1 cellular context compared by ENCODE assay signal in the genomic region with DNA sequence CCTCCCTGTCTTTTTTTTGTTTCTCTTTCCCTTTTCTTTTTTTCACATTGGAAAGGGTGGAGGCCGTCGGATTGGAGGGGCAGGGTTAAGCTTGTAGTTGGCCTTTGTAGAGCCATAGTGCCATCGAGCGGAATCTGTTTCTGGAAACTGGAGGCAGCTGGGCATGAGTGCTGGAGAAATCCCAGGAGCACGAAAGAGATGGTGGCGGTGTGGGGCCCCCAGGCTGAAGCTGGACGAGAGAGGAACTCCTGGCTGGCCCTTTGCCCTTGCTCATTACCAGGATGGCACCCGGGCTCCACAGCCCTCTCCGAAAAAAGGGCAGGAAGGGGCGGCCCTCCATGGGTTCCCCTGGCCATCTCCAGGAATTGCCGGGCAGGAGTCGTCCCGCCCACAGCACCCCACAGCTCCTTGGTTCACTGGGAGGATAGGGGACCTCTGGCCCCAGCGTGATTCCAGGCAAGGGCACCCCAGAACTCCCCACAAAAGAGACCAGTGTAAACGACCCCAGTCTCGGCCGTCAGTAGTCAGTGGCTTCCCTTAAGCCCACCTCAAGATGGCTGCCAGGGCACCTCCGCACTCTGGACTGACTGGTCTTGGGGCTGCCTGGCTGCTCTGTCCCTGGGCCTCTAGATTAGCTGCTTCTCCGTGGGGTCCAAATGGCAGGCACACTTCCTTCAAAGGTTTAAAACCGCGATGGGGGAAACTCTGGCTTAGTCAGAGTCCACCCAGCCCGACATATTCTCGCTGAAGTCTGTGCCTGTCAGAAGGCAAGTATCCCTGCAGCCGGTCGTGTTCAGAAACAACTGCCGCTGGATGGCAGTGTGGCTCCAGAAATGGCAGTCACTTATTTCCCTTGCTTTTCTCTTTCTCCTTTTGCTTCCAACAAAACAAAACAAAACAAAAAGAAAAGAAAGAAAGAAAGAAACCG.
TF ChIP-seq lines count a peak whose summit lies in the region.

No MANE protein-coding gene starts in this region.

TF ChIP-seq in HEK293, 187 proteins besides CTCF, POLR2A, EP300 and RAD21 (continued from another document):
- TF ChIP-seq, protein P1, sequence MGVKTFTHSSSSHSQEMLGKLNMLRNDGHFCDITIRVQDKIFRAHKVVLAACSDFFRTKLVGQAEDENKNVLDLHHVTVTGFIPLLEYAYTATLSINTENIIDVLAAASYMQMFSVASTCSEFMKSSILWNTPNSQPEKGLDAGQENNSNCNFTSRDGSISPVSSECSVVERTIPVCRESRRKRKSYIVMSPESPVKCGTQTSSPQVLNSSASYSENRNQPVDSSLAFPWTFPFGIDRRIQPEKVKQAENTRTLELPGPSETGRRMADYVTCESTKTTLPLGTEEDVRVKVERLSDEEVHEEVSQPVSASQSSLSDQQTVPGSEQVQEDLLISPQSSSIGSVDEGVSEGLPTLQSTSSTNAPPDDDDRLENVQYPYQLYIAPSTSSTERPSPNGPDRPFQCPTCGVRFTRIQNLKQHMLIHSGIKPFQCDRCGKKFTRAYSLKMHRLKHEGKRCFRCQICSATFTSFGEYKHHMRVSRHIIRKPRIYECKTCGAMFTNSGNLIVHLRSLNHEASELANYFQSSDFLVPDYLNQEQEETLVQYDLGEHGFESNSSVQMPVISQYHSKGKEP (tag by site-specific recombination; IDR thresholded peaks at IDR 0.05) = no peak
- TF ChIP-seq ZNF112 (tag by site-specific recombination; IDR thresholded peaks at IDR 0.05) (no peak), ZNF623 (tag by site-specific recombination; IDR thresholded peaks at IDR 0.05) (no peak), ZNF596 (tag by site-specific recombination; IDR thresholded peaks at IDR 0.05) (no peak), SCRT1 (tag by site-specific recombination; IDR thresholded peaks at IDR 0.05; ENCODE audit: borderline replicate concordance) (no peak), GLI2 (tag by site-specific recombination; IDR thresholded peaks at IDR 0.05; ENCODE audit: borderline replicate concordance, low read depth) (no peak), OSR2 (tag by site-specific recombination; IDR thresholded peaks at IDR 0.05) (no peak), MZF1 (tag by site-specific recombination; IDR thresholded peaks at IDR 0.05; ENCODE audit: borderline replicate concordance) (no peak), ZNF626 (tag by site-specific recombination; IDR thresholded peaks at IDR 0.05) (no peak), ZNF37A (tag by site-specific recombination; IDR thresholded peaks at IDR 0.05) (no peak), ZNF555 (tag by site-specific recombination; conservative IDR thresholded peaks at IDR 0.05) (no peak), ZNF174 (tag by site-specific recombination; IDR thresholded peaks at IDR 0.05) (no peak), OVOL3 (tag by site-specific recombination; IDR thresholded peaks at IDR 0.05) (no peak), ZBTB8A (tag by site-specific recombination; IDR thresholded peaks at IDR 0.05) (no peak), EGR2 (tag by site-specific recombination; IDR thresholded peaks at IDR 0.05; ENCODE audit: low read depth) (no peak)
- TF ChIP-seq, protein P2, sequence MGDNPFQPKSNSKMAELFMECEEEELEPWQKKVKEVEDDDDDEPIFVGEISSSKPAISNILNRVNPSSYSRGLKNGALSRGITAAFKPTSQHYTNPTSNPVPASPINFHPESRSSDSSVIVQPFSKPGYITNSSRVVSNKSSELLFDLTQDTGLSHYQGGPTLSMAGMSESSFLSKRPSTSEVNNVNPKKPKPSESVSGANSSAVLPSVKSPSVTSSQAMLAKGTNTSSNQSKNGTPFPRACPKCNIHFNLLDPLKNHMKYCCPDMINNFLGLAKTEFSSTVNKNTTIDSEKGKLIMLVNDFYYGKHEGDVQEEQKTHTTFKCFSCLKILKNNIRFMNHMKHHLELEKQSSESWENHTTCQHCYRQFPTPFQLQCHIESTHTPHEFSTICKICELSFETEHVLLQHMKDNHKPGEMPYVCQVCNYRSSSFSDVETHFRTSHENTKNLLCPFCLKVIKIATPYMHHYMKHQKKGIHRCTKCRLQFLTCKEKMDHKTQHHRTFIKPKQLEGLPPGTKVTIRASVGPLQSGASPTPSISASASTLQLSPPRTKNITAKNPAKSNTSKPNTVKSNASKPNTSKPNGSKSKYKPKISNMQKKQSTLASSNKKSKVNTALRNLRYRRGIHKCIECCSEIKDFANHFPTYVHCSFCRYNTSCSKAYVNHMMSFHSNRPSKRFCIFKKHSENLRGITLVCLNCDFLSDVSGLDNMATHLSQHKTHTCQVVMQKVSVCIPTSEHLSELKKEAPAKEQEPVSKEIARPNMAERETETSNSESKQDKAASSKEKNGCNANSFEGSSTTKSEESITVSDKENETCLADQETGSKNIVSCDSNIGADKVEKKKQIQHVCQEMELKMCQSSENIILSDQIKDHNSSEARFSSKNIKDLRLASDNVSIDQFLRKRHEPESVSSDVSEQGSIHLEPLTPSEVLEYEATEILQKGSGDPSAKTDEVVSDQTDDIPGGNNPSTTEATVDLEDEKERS (tag by site-specific recombination; IDR thresholded peaks at IDR 0.05) = no peak
- TF ChIP-seq, protein P3, sequence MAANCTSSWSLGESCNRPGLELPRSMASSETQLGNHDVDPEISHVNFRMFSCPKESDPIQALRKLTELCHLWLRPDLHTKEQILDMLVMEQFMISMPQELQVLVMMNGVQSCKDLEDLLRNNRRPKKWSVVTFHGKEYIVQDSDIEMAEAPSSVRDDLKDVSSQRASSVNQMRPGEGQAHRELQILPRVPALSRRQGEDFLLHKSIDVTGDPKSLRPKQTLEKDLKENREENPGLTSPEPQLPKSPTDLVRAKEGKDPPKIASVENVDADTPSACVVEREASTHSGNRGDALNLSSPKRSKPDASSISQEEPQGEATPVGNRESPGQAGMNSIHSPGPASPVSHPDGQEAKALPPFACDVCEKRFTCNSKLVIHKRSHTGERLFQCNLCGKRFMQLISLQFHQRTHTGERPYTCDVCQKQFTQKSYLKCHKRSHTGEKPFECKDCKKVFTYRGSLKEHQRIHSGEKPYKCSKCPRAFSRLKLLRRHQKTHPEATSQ (tag by site-specific recombination; IDR thresholded peaks at IDR 0.05) = no peak
TF ChIP-seq in HEK293: peak in this region for 0.
